ENCODE assay signal across 1 cellular context in the genomic region with DNA sequence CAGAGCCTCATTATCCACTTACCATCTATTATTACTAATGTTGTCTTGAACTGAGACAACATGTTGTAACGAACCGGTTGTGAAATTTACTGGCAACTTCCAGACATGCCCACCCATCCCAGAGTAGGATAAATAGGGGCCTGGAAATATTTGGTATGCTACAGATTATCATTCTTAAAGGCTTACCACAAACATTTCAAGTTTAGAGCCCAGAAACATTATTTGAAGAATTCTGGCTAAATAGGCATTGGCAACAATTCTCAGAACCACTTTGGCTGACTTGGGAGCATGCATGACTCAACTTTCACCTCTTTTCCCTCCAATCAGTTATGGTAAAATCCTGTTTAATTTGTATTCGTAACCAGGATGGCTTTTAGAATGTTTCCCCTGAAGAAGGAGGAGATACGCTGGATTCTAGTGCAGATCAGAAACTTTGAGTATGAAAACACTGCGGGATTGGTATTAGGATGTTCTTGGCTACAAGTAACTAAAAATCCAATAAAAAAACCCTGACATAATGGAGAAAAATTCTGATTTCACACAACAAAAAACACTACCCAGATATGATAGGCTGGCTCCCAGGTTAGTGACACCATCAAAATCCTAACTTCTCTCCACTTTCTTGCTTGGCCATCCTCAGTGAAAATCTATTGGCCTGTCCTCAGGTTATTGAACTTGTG.
TF ChIP-seq lines count a peak whose summit lies in the region.

No MANE protein-coding gene starts in this region.

TF ChIP-seq in IMR-90, 13 proteins besides CTCF, POLR2A, EP300 and RAD21:
- TF ChIP-seq MAFK (IDR thresholded peaks at IDR 0.05; ENCODE audit: low read depth, low read length) (no peak), MAZ (IDR thresholded peaks at IDR 0.05; ENCODE audit: borderline replicate concordance, low read depth, low read length) (no peak), FOS (IDR thresholded peaks at IDR 0.05; ENCODE audit: low read depth, low read length) (no peak), RCOR1 (IDR thresholded peaks at IDR 0.05; ENCODE audit: insufficient replicate concordance, low read length) (no peak), CEBPB (IDR thresholded peaks at IDR 0.05; ENCODE audit: low read depth, low read length) (peak; percentile 66)
- TF ChIP-seq, protein P1, sequence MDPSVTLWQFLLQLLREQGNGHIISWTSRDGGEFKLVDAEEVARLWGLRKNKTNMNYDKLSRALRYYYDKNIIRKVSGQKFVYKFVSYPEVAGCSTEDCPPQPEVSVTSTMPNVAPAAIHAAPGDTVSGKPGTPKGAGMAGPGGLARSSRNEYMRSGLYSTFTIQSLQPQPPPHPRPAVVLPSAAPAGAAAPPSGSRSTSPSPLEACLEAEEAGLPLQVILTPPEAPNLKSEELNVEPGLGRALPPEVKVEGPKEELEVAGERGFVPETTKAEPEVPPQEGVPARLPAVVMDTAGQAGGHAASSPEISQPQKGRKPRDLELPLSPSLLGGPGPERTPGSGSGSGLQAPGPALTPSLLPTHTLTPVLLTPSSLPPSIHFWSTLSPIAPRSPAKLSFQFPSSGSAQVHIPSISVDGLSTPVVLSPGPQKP (IDR thresholded peaks at IDR 0.05; ENCODE audit: borderline replicate concordance, low read depth, low read length): no peak
